In genomic region chr5:10441083-10441991, GRCh38 we compare ENCODE assay signal across 1 cellular context.
TF ChIP-seq lines count a peak whose summit lies in the region.

ROPN1L (plus strand) TSS chr5:10441879; CDS start chr5:10442168, 289 bp downstream.

TF ChIP-seq in HEK293, 187 proteins besides CTCF, POLR2A, EP300 and RAD21 (continued from another document and continues in another):
- TF ChIP-seq PRDM4 (tag by site-specific recombination; IDR thresholded peaks at IDR 0.05) (no peak), ZNF23 (tag by site-specific recombination; IDR thresholded peaks at IDR 0.05; ENCODE audit: borderline replicate concordance) (no peak), ZBTB26 (tag by site-specific recombination; optimal IDR thresholded peaks at IDR 0.05) (peak; percentile 100), ZNF266 (tag by site-specific recombination; IDR thresholded peaks at IDR 0.05; ENCODE audit: low read depth) (no peak), ZNF350 (tag by site-specific recombination; IDR thresholded peaks at IDR 0.05) (no peak), ZBTB10 (tag by site-specific recombination; IDR thresholded peaks at IDR 0.05) (peak; percentile 73), ZNF398 (tag by site-specific recombination; IDR thresholded peaks at IDR 0.05) (no peak), ZNF571 (tag by site-specific recombination; IDR thresholded peaks at IDR 0.05) (no peak), ZNF48 (tag by site-specific recombination; IDR thresholded peaks at IDR 0.05) (no peak), ZNF621 (tag by site-specific recombination; IDR thresholded peaks at IDR 0.05) (no peak), ZNF138 (tag by site-specific recombination; IDR thresholded peaks at IDR 0.05; ENCODE audit: borderline replicate concordance) (no peak), ZNF335 (tag by site-specific recombination; conservative IDR thresholded peaks at IDR 0.05) (peak; percentile 53), ZNF530 (tag by site-specific recombination; IDR thresholded peaks at IDR 0.05; ENCODE audit: low read depth) (no peak), ZNF776 (tag by site-specific recombination; IDR thresholded peaks at IDR 0.05; ENCODE audit: borderline replicate concordance) (no peak), GFI1B (tag by site-specific recombination; IDR thresholded peaks at IDR 0.05) (no peak), RBAK (tag by site-specific recombination; IDR thresholded peaks at IDR 0.05) (no peak), ZBTB44 (tag by site-specific recombination; IDR thresholded peaks at IDR 0.05) (peak; percentile 31; the same call in 1 of the 2 replicates), KLF10 (tag by site-specific recombination; IDR thresholded peaks at IDR 0.05) (0 out of 2 replicates have a peak, but pooled peaks have one; percentile 16), ZNF610 (tag by site-specific recombination; IDR thresholded peaks at IDR 0.05; ENCODE audit: borderline replicate concordance) (no peak; the same call in 1 of the 2 replicates), WT1 (tag by site-specific recombination; IDR thresholded peaks at IDR 0.05) (no peak; the same call in 1 of the 2 replicates), OVOL3 (tag by site-specific recombination; IDR thresholded peaks at IDR 0.05) (peak; percentile 38; the same call in 1 of the 2 replicates), IKZF3 (tag by site-specific recombination; IDR thresholded peaks at IDR 0.05) (peak; percentile 77)
- TF ChIP-seq, protein P1, sequence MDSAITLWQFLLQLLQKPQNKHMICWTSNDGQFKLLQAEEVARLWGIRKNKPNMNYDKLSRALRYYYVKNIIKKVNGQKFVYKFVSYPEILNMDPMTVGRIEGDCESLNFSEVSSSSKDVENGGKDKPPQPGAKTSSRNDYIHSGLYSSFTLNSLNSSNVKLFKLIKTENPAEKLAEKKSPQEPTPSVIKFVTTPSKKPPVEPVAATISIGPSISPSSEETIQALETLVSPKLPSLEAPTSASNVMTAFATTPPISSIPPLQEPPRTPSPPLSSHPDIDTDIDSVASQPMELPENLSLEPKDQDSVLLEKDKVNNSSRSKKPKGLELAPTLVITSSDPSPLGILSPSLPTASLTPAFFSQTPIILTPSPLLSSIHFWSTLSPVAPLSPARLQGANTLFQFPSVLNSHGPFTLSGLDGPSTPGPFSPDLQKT (IDR thresholded peaks at IDR 0.05; ENCODE audit: borderline replicate concordance, low read depth, low read length): no peak
- TF ChIP-seq, protein P2, sequence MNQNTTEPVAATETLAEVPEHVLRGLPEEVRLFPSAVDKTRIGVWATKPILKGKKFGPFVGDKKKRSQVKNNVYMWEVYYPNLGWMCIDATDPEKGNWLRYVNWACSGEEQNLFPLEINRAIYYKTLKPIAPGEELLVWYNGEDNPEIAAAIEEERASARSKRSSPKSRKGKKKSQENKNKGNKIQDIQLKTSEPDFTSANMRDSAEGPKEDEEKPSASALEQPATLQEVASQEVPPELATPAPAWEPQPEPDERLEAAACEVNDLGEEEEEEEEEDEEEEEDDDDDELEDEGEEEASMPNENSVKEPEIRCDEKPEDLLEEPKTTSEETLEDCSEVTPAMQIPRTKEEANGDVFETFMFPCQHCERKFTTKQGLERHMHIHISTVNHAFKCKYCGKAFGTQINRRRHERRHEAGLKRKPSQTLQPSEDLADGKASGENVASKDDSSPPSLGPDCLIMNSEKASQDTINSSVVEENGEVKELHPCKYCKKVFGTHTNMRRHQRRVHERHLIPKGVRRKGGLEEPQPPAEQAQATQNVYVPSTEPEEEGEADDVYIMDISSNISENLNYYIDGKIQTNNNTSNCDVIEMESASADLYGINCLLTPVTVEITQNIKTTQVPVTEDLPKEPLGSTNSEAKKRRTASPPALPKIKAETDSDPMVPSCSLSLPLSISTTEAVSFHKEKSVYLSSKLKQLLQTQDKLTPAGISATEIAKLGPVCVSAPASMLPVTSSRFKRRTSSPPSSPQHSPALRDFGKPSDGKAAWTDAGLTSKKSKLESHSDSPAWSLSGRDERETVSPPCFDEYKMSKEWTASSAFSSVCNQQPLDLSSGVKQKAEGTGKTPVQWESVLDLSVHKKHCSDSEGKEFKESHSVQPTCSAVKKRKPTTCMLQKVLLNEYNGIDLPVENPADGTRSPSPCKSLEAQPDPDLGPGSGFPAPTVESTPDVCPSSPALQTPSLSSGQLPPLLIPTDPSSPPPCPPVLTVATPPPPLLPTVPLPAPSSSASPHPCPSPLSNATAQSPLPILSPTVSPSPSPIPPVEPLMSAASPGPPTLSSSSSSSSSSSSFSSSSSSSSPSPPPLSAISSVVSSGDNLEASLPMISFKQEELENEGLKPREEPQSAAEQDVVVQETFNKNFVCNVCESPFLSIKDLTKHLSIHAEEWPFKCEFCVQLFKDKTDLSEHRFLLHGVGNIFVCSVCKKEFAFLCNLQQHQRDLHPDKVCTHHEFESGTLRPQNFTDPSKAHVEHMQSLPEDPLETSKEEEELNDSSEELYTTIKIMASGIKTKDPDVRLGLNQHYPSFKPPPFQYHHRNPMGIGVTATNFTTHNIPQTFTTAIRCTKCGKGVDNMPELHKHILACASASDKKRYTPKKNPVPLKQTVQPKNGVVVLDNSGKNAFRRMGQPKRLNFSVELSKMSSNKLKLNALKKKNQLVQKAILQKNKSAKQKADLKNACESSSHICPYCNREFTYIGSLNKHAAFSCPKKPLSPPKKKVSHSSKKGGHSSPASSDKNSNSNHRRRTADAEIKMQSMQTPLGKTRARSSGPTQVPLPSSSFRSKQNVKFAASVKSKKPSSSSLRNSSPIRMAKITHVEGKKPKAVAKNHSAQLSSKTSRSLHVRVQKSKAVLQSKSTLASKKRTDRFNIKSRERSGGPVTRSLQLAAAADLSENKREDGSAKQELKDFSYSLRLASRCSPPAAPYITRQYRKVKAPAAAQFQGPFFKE (tag by site-specific recombination; IDR thresholded peaks at IDR 0.05; ENCODE audit: borderline replicate concordance): no peak
- TF ChIP-seq, protein P3, sequence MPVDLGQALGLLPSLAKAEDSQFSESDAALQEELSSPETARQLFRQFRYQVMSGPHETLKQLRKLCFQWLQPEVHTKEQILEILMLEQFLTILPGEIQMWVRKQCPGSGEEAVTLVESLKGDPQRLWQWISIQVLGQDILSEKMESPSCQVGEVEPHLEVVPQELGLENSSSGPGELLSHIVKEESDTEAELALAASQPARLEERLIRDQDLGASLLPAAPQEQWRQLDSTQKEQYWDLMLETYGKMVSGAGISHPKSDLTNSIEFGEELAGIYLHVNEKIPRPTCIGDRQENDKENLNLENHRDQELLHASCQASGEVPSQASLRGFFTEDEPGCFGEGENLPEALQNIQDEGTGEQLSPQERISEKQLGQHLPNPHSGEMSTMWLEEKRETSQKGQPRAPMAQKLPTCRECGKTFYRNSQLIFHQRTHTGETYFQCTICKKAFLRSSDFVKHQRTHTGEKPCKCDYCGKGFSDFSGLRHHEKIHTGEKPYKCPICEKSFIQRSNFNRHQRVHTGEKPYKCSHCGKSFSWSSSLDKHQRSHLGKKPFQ (tag by site-specific recombination; IDR thresholded peaks at IDR 0.05): no peak
- TF ChIP-seq, protein P4, sequence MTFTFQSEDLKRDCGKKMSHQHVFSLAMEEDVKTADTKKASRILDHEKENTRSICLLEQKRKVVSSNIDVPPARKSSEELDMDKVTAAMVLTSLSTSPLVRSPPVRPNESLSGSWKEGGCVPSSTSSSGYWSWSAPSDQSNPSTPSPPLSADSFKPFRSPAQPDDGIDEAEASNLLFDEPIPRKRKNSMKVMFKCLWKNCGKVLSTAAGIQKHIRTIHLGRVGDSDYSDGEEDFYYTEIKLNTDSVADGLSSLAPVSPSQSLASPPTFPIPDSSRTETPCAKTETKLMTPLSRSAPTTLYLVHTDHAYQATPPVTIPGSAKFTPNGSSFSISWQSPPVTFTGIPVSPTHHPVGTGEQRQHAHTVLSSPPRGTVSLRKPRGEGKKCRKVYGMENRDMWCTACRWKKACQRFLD (tag by site-specific recombination; IDR thresholded peaks at IDR 0.05): no peak
- TF ChIP-seq, protein P5, sequence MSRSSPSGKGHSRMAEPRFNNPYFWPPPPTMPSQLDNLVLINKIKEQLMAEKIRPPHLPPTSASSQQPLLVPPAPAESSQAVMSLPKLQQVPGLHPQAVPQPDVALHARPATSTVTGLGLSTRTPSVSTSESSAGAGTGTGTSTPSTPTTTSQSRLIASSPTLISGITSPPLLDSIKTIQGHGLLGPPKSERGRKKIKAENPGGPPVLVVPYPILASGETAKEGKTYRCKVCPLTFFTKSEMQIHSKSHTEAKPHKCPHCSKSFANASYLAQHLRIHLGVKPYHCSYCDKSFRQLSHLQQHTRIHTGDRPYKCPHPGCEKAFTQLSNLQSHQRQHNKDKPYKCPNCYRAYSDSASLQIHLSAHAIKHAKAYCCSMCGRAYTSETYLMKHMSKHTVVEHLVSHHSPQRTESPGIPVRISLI (tag by site-specific recombination; IDR thresholded peaks at IDR 0.05): no peak
- TF ChIP-seq, protein P6, sequence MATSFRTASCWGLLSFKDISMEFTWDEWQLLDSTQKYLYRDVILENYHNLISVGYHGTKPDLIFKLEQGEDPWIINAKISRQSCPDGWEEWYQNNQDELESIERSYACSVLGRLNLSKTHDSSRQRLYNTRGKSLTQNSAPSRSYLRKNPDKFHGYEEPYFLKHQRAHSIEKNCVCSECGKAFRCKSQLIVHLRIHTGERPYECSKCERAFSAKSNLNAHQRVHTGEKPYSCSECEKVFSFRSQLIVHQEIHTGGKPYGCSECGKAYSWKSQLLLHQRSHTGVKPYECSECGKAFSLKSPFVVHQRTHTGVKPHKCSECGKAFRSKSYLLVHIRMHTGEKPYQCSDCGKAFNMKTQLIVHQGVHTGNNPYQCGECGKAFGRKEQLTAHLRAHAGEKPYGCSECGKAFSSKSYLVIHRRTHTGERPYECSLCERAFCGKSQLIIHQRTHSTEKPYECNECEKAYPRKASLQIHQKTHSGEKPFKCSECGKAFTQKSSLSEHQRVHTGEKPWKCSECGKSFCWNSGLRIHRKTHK (tag by site-specific recombination; IDR thresholded peaks at IDR 0.05): no peak
